In genomic region chr17:58586009-58586408, GRCh38 we compare ENCODE assay signal across 19 cellular contexts.
A peak's percentile ranks its signal among the peaks of the same experiment; 100 is the strongest.
DNase-seq lines count a peak whose midpoint lies in the region; ATAC-seq and TF ChIP-seq lines count a peak whose summit lies in the region.
"Had no signal": no experiment of that assay in that cellular context is flagged by ENCODE, and none has a peak within 500 bp of the region (broad histone marks: within the 10 kb centered on the region; RNA-seq: fewer than 3 reads in every experiment).

No MANE protein-coding gene starts in this region.

- H3K36me3 ChIP-seq in IMR-90 (ENCODE audit: control insufficient read depth, insufficient read depth, low read length) (no peaks in the 10 kb centered on the region), esophagus muscularis mucosa (no peaks in the 10 kb centered on the region)
- H3K36me3 ChIP-seq: BLaER1 had no signal

- no peak overlapping the region for H3K9ac ChIP-seq in IMR-90 (ENCODE audit: low read depth, low read length)
- H3K9ac ChIP-seq: BLaER1 had no signal

- H4K20me1 ChIP-seq in IMR-90 (ENCODE audit: insufficient read depth, low read length): no peaks in the 10 kb centered on the region
- H4K20me1 ChIP-seq: BLaER1 had no signal

- H3K27ac ChIP-seq in IMR-90 (ENCODE audit: insufficient read depth, low read length) (no peak overlapping the region), esophagus muscularis mucosa (replicated peaks in 1 of 4) (no peak overlapping the region)
- H3K27ac ChIP-seq: BLaER1, C4-2B had no signal

- no peak overlapping the region for H2AK9ac ChIP-seq in IMR-90 (replicated peaks; ENCODE audit: low read depth, low read length, poor library complexity)

- no peak overlapping the region for H2BK20ac ChIP-seq in IMR-90 (ENCODE audit: low read depth, low read length)

- TF ChIP-seq RAD21 in IMR-90 (IDR thresholded peaks at IDR 0.05; ENCODE audit: low read length): no peak

- H3K56ac ChIP-seq in IMR-90 (ENCODE audit: extremely low read depth, insufficient read depth, low read length): no peak overlapping the region

- H3K9me3 Mint-ChIP-seq in activated T-helper 17 cell treated with anti-CD3 and anti-CD28 coated beads, Interleukin-2, amount 50 U/mL, for 72 hours: no peaks in the 10 kb centered on the region
- no peaks in the 10 kb centered on the region for H3K9me3 Mint-ChIP-seq in chondrocyte (ENCODE audit: low read depth)
- no peaks in the 10 kb centered on the region for H3K9me3 Mint-ChIP-seq in naive thymus-derived CD8-positive, alpha-beta T cell
- H3K9me3 Mint-ChIP-seq in activated CD4-positive, alpha-beta memory T cell treated with anti-CD3 and anti-CD28 coated beads, Interleukin-2, amount 10 ng/mL, durations not matched to agents 7 days and 5 days: no peaks in the 10 kb centered on the region
- H3K9me3 Mint-ChIP-seq: CD8-positive, alpha-beta T cell; GM23338; H9 had no signal

- no peaks in the 10 kb centered on the region for H3K27me3 Mint-ChIP-seq in activated T-helper 17 cell treated with anti-CD3 and anti-CD28 coated beads, Interleukin-2, amount 50 U/mL, for 72 hours
- no peaks in the 10 kb centered on the region for H3K27me3 Mint-ChIP-seq in chondrocyte (ENCODE audit: low read depth)
- peaks cover 0 to 9% (median 0%) of the 10 kb centered on the region in 5 donors for H3K27me3 Mint-ChIP-seq in naive thymus-derived CD8-positive, alpha-beta T cell
- peaks cover 2% of the 10 kb centered on the region for H3K27me3 Mint-ChIP-seq in activated CD4-positive, alpha-beta memory T cell treated with anti-CD3 and anti-CD28 coated beads, Interleukin-2, amount 10 ng/mL, durations not matched to agents 7 days and 5 days
- H3K27me3 Mint-ChIP-seq: B cell had no signal

- no peak overlapping the region for H3K18ac ChIP-seq in IMR-90 (ENCODE audit: low read depth, low read length)

- no peaks in the 10 kb centered on the region for H3K9me1 ChIP-seq in IMR-90 (ENCODE audit: insufficient read depth, low read length)

- no peaks in the 10 kb centered on the region for H3K4me1 ChIP-seq in IMR-90 (ENCODE audit: control insufficient read depth, insufficient read depth, low read length)
- no peaks in the 10 kb centered on the region for H3K4me1 ChIP-seq in esophagus muscularis mucosa
- H3K4me1 ChIP-seq: BLaER1, Caco-2 had no signal

- H3K4me2 ChIP-seq in IMR-90 (ENCODE audit: low read depth, low read length): no peak overlapping the region
- H3K4me2 ChIP-seq: BLaER1, GM23338 had no signal

- no peak overlapping the region for H2AK5ac ChIP-seq in IMR-90 (ENCODE audit: low read depth, low read length)

- H2AFZ ChIP-seq in IMR-90 (replicated peaks; ENCODE audit: low read length, poor library complexity): no peak overlapping the region
- H2AFZ ChIP-seq: GM23338 had no signal

- no peak for ATAC-seq in IMR-90 (ENCODE audit: low read depth)
- no peak for ATAC-seq in activated T-helper 17 cell treated with anti-CD3 and anti-CD28 coated beads, Interleukin-2, amount 50 U/mL, for 72 hours (replicated peaks)
- ATAC-seq in naive thymus-derived CD8-positive, alpha-beta T cell: no peak
- ATAC-seq: CD8-positive, alpha-beta T cell; GM23338; HCT116 had no signal

- H3K27me3 ChIP-seq in IMR-90 (ENCODE audit: control insufficient read depth, insufficient read depth, low read length): peaks cover 17% of the 10 kb centered on the region
- H3K27me3 ChIP-seq in esophagus muscularis mucosa: no peaks in the 10 kb centered on the region
- H3K27me3 ChIP-seq: BLaER1 had no signal

- intact Hi-C loops in IMR-90 (cut with micrococcal nuclease): loop anchor here (2.0 to 5.0 kb wide), 3 partner anchors 67 to 125 kb away; partner anchors contain the start of genes RAD51C and TEX14
- intact Hi-C loops in esophagus muscularis mucosa (cut with DNase I): loop anchor here (5.0 to 10.0 kb wide), 3 partner anchors 64 to 416 kb away; partner anchors contain the start of genes RAD51C and TEX14

- DNase-seq in IMR-90 (no peak), chondrocyte (ENCODE audit: low spot score) (no peak), fibroblast of the aortic adventitia (ENCODE audit: low read depth) (peak; percentile 16), esophagus muscularis mucosa (ENCODE audit: extremely low spot score) (no peak)
- DNase-seq in naive thymus-derived CD8-positive, alpha-beta T cell: no peak
- no peak for DNase-seq in activated CD4-positive, alpha-beta memory T cell treated with anti-CD3 and anti-CD28 coated beads, Interleukin-2, amount 10 ng/mL, durations not matched to agents 7 days and 5 days
- no peak for DNase-seq in activated CD4-positive, CD25-positive, alpha-beta regulatory T cell treated with anti-CD3 and anti-CD28 coated beads, Interleukin-2, amount 50 U/mL, for 72 hours
- DNase-seq: Caco-2; CD4-positive, CD25-positive, alpha-beta regulatory T cell; CD8-positive, alpha-beta T cell; DMS153; DND-41; H9 had no signal

- H4K8ac ChIP-seq in IMR-90 (ENCODE audit: low read depth in 2 of 2, low read length in 2 of 2): no peak overlapping the region

- no peak overlapping the region for H2BK15ac ChIP-seq in IMR-90 (ENCODE audit: low read depth, low read length)

- no peak overlapping the region for H3K4ac ChIP-seq in IMR-90 (ENCODE audit: low read depth, low read length)

- no peak overlapping the region for H4K91ac ChIP-seq in IMR-90 (ENCODE audit: insufficient read depth, low read depth, low read length)

- H3K79me1 ChIP-seq in IMR-90 (ENCODE audit: low read depth in 1 of 2, low read length in 2 of 2): no peaks in the 10 kb centered on the region

- H3K4me3 ChIP-seq in IMR-90 (ENCODE audit: insufficient read depth, low read depth, low read length) (no peak overlapping the region), fibroblast of the aortic adventitia (ENCODE audit: low read depth, low read length) (no peak overlapping the region), esophagus muscularis mucosa (no peak overlapping the region)
- H3K4me3 ChIP-seq: BLaER1, GM23338 had no signal

- H3K14ac ChIP-seq in IMR-90 (replicated peaks; ENCODE audit: low read depth, low read length): no peak overlapping the region

- H3K4me3 Mint-ChIP-seq in activated T-helper 17 cell treated with anti-CD3 and anti-CD28 coated beads, Interleukin-2, amount 50 U/mL, for 72 hours: no peak overlapping the region
- no peak overlapping the region for H3K4me3 Mint-ChIP-seq in chondrocyte (ENCODE audit: unreplicated experiment)
- H3K4me3 Mint-ChIP-seq in naive thymus-derived CD8-positive, alpha-beta T cell: no peak overlapping the region
- no peak overlapping the region for H3K4me3 Mint-ChIP-seq in activated CD4-positive, alpha-beta memory T cell treated with anti-CD3 and anti-CD28 coated beads, Interleukin-2, amount 10 ng/mL, durations not matched to agents 7 days and 5 days
- H3K4me3 Mint-ChIP-seq: B cell; CD4-positive, CD25-positive, alpha-beta regulatory T cell; CD8-positive, alpha-beta T cell; GM23338; H9 had no signal

- no peak for TF ChIP-seq EP300 in esophagus muscularis mucosa (IDR thresholded peaks at IDR 0.05)

- no peaks in the 10 kb centered on the region for H3K4me1 Mint-ChIP-seq in activated T-helper 17 cell treated with anti-CD3 and anti-CD28 coated beads, Interleukin-2, amount 50 U/mL, for 72 hours
- H3K4me1 Mint-ChIP-seq in chondrocyte (ENCODE audit: low read depth): peaks cover 20% of the 10 kb centered on the region
- peaks cover 0 to 5% (median 4%) of the 10 kb centered on the region in 4 donors for H3K4me1 Mint-ChIP-seq in naive thymus-derived CD8-positive, alpha-beta T cell
- H3K4me1 Mint-ChIP-seq in activated CD4-positive, alpha-beta memory T cell treated with anti-CD3 and anti-CD28 coated beads, Interleukin-2, amount 10 ng/mL, durations not matched to agents 7 days and 5 days: peaks cover 4% of the 10 kb centered on the region

- in situ Hi-C loops in IMR-90 (cut with MboI; ENCODE audit: low sequenced_read_pairs): loop anchor here (10.0 kb wide), 1 partner anchor 419 kb away; no protein-coding TSS in a partner anchor

- CTCF ChIA-PET in IMR-90 (lab: Yijun Ruan, JAX): interaction anchor here (0.5 to 1.0 kb wide), 2 partner anchors 9 to 120 kb away, joined by 3 to 5 read pairs; no protein-coding TSS in a partner anchor
- CTCF ChIA-PET in activated CD4-positive, alpha-beta memory T cell treated with anti-CD3 and anti-CD28 coated beads, Interleukin-2, amount 10 ng/mL, durations not matched to agents 7 days and 5 days (lab: Charles Lee): interaction anchor here (0.9 to 4.4 kb wide), 3 partner anchors 8 to 419 kb away, joined by 4 to 24 read pairs (median 7); no protein-coding TSS in a partner anchor

- H2BK120ac ChIP-seq in IMR-90 (ENCODE audit: low read depth, low read length): no peak overlapping the region

- dilution Hi-C loops in IMR-90 (cut with HindIII; ENCODE audit: low sequenced_read_pairs, unreplicated experiment): no loop called here

- no TSS peak for BruUV-seq in IMR-90 (replicated peaks; lab: Mats Ljungman, UMichigan)

- no peaks in the 10 kb centered on the region for H3K36me3 Mint-ChIP-seq in activated T-helper 17 cell treated with anti-CD3 and anti-CD28 coated beads, Interleukin-2, amount 50 U/mL, for 72 hours (ENCODE audit: low read depth)
- no peaks in the 10 kb centered on the region for H3K36me3 Mint-ChIP-seq in chondrocyte (ENCODE audit: low read depth)
- H3K36me3 Mint-ChIP-seq in naive thymus-derived CD8-positive, alpha-beta T cell: no peaks in the 10 kb centered on the region
- H3K36me3 Mint-ChIP-seq in activated CD4-positive, alpha-beta memory T cell treated with anti-CD3 and anti-CD28 coated beads, Interleukin-2, amount 10 ng/mL, durations not matched to agents 7 days and 5 days (ENCODE audit: low read depth): no peaks in the 10 kb centered on the region
- H3K36me3 Mint-ChIP-seq: CD4-positive, CD25-positive, alpha-beta regulatory T cell; CD8-positive, alpha-beta T cell had no signal

- H3K9me3 ChIP-seq in IMR-90 (ENCODE audit: control insufficient read depth, insufficient read depth, low read length) (no peaks in the 10 kb centered on the region), esophagus muscularis mucosa (no peaks in the 10 kb centered on the region)
- H3K9me3 ChIP-seq: BLaER1, Caco-2 had no signal

- H2BK5ac ChIP-seq in IMR-90 (ENCODE audit: low read depth, low read length, poor library complexity, severe bottlenecking): no peak overlapping the region

- POLR2A ChIA-PET in IMR-90 (lab: Charles Lee; ENCODE audit: unreplicated experiment): no interaction called here
- POLR2A ChIA-PET in naive thymus-derived CD8-positive, alpha-beta T cell (lab: Charles Lee): interaction anchor here (0.9 kb wide), 1 partner anchor 46 kb away, joined by 3 read pairs; no protein-coding TSS in a partner anchor
- POLR2A ChIA-PET in activated CD4-positive, alpha-beta memory T cell treated with anti-CD3 and anti-CD28 coated beads, Interleukin-2, amount 10 ng/mL, durations not matched to agents 7 days and 5 days (lab: Charles Lee): interaction anchor here (0.8 to 7.9 kb wide), 2 partner anchors 45 to 73 kb away, joined by 3 to 96 read pairs; no protein-coding TSS in a partner anchor

- H3K23ac ChIP-seq in IMR-90 (ENCODE audit: low read depth, low read length): no peak overlapping the region

- H3K27ac Mint-ChIP-seq in activated T-helper 17 cell treated with anti-CD3 and anti-CD28 coated beads, Interleukin-2, amount 50 U/mL, for 72 hours: peak overlapping the region; percentile 8
- peak overlapping the region; percentile 84 for H3K27ac Mint-ChIP-seq in chondrocyte (ENCODE audit: unreplicated experiment)
- no peak overlapping the region for H3K27ac Mint-ChIP-seq in naive thymus-derived CD8-positive, alpha-beta T cell
- no peak overlapping the region for H3K27ac Mint-ChIP-seq in activated CD4-positive, alpha-beta memory T cell treated with anti-CD3 and anti-CD28 coated beads, Interleukin-2, amount 10 ng/mL, durations not matched to agents 7 days and 5 days
- H3K27ac Mint-ChIP-seq: B cell; CD4-positive, CD25-positive, alpha-beta regulatory T cell; CD8-positive, alpha-beta T cell; GM23338; H9 had no signal

- TF ChIP-seq POLR2A in IMR-90 (IDR thresholded peaks at IDR 0.05; ENCODE audit: low read depth, low read length): no peak
- TF ChIP-seq POLR2A in esophagus muscularis mucosa (IDR thresholded peaks at IDR 0.05; ENCODE audit: low read depth): no peak

- no peak overlapping the region for H4K5ac ChIP-seq in IMR-90 (ENCODE audit: low read depth, low read length)

- TF ChIP-seq CTCF in IMR-90 (conservative IDR thresholded peaks at IDR 0.05; ENCODE audit: low read depth, low read length) (no peak), chondrocyte (IDR thresholded peaks at IDR 0.05) (no peak), fibroblast of the aortic adventitia (IDR thresholded peaks at IDR 0.05; ENCODE audit: insufficient read depth, low read length) (no peak), esophagus muscularis mucosa (IDR thresholded peaks at IDR 0.05) (no peak)

Comparison
In these comparisons a context has a peak if more than half of its experiments do, and no peak if none do; other contexts are left out.
1. H3K27ac Mint-ChIP-seq: peak in activated T-helper 17 cell treated with anti-CD3 and anti-CD28 coated beads, Interleukin-2, amount 50 U/mL, for 72 hours (single experiment) and chondrocyte (single experiment); none in naive thymus-derived CD8-positive, alpha-beta T cell (0 of 10) and activated CD4-positive, alpha-beta memory T cell treated with anti-CD3 and anti-CD28 coated beads, Interleukin-2, amount 10 ng/mL, durations not matched to agents 7 days and 5 days (single experiment).